Comparison of ENCODE assay signal across 10 cellular contexts in genomic region chr10:79403441-79404230, GRCh38. TPM values are rescaled to one million over a fixed set of nuclear protein-coding genes. Genes with fewer than 3 reads are reported as not detected.
DNase-seq lines count a peak whose midpoint lies in the region; TF ChIP-seq lines count a peak whose summit lies in the region.
"Had no signal": no experiment of that assay in that cellular context is flagged by ENCODE, and none has a peak within 500 bp of the region (broad histone marks: within the 10 kb centered on the region; RNA-seq: fewer than 3 reads in every experiment).

No MANE protein-coding gene starts in this region.

- peaks cover 52% of the 10 kb centered on the region for H3K79me2 ChIP-seq in osteoblast (ENCODE audit: insufficient read depth, low read length)

- H3K4me3 ChIP-seq in BLaER1 (peak overlapping the region; percentile 33), left ventricle myocardium inferior (peak overlapping the region; percentile 46), osteoblast (ENCODE audit: insufficient read depth, low read length) (no peak overlapping the region)

- H3K9me3 ChIP-seq in BLaER1 (no peaks in the 10 kb centered on the region), left ventricle myocardium inferior (replicated peaks) (no peaks in the 10 kb centered on the region), osteoblast (ENCODE audit: low read depth, low read length) (no peaks in the 10 kb centered on the region)

- H3K27ac ChIP-seq in BLaER1 (peak overlapping the region; percentile 80), angular gyrus (ENCODE audit: low read depth, low read length) (peak overlapping the region; percentile 96), left ventricle myocardium inferior (replicated peaks) (no peak overlapping the region), osteoblast (ENCODE audit: low read depth, low read length) (peak overlapping the region; percentile 37)

- peak overlapping the region; percentile 74 for H3K9ac ChIP-seq in BLaER1

- no peak overlapping the region for H2AFZ ChIP-seq in osteoblast (ENCODE audit: low read length)

- H4K20me1 ChIP-seq in BLaER1 = peaks cover 13% of the 10 kb centered on the region; the same call in 1 of the 2 replicates
- H4K20me1 ChIP-seq in osteoblast (ENCODE audit: insufficient read depth, low read length) = peaks cover 26% of the 10 kb centered on the region

- H3K27me3 ChIP-seq in BLaER1 = no peaks in the 10 kb centered on the region
- H3K27me3 ChIP-seq in left ventricle myocardium inferior (ENCODE audit: low read depth) = no peaks in the 10 kb centered on the region
- H3K27me3 ChIP-seq in osteoblast (ENCODE audit: insufficient read depth, low read length) = no peaks in the 10 kb centered on the region

- intact Hi-C loops in left ventricle myocardium inferior (cut with micrococcal nuclease) = no loop called here

- TF ChIP-seq CTCF in left ventricle myocardium inferior (IDR thresholded peaks at IDR 0.05; ENCODE audit: borderline replicate concordance) (no peak), osteoblast (IDR thresholded peaks at IDR 0.05; ENCODE audit: extremely low read depth, low read depth, low read length) (no peak)

- H3K4me2 ChIP-seq in BLaER1 = no peak overlapping the region
- peak overlapping the region; percentile 44 for H3K4me2 ChIP-seq in osteoblast (ENCODE audit: insufficient read depth, low read length)

- H3K36me3 ChIP-seq in BLaER1 = no peaks in the 10 kb centered on the region
- H3K36me3 ChIP-seq in left ventricle myocardium inferior = no peaks in the 10 kb centered on the region
- H3K36me3 ChIP-seq in osteoblast (ENCODE audit: insufficient read depth, low read length) = no peaks in the 10 kb centered on the region

- peak; percentile 66 for DNase-seq in left ventricle myocardium inferior
- DNase-seq in osteoblast (ENCODE audit: insufficient read length, low spot score, missing footprints) = peak; percentile 80
- no peak for DNase-seq in SW 1271 (lab: John Stamatoyannopoulos, UW)
- DNase-seq in DMS79 treated with DMSO at 0.1 percent for 48 hours (lab: John Stamatoyannopoulos, UW) = no peak
- no peak for DNase-seq in cerebellar cortex (ENCODE audit: low spot score)
- DNase-seq in cerebellar nuclear complex (lab: John Stamatoyannopoulos, UW) = no peak
- DNase-seq: activated CD4-positive, alpha-beta T cell treated with anti-CD3 and anti-CD28 coated beads for 4 hours; NCI-H524 treated with DMSO at 0.1 percent for 48 hours had no signal

- no peaks in the 10 kb centered on the region; the same call in 1 of the 2 replicates for H3K4me1 ChIP-seq in BLaER1
- H3K4me1 ChIP-seq in left ventricle myocardium inferior = no peaks in the 10 kb centered on the region
- H3K4me1 ChIP-seq in osteoblast (ENCODE audit: insufficient read depth, low read length) = peaks cover 68% of the 10 kb centered on the region

RNA-seq across cellular contexts. Expression of gene ZCCHC24, which starts 41.8 kb away (rescaled TPM):
- 47.5 TPM for total RNA-seq in left ventricle myocardium inferior
- total RNA-seq in osteoblast = 48.5 and 69.5 TPM in 2 replicates

RNA-seq across cellular contexts. Expression of gene PPIF, which starts 56.4 kb away (rescaled TPM):
- total RNA-seq in left ventricle myocardium inferior (150 TPM), osteoblast (37.7 and 39.1 TPM in 2 replicates)

Comparison
In these comparisons a context has a peak if more than half of its experiments do, and no peak if none do; other contexts are left out.
1. DNase-seq: peak in left ventricle myocardium inferior (single experiment) and osteoblast (single experiment); none in SW 1271 (0 of 2), DMS79 treated with DMSO at 0.1 percent for 48 hours (single experiment), cerebellar cortex (single experiment) and cerebellar nuclear complex (0 of 2).